ENCODE assay signal across 35 cellular contexts in the genomic region with DNA sequence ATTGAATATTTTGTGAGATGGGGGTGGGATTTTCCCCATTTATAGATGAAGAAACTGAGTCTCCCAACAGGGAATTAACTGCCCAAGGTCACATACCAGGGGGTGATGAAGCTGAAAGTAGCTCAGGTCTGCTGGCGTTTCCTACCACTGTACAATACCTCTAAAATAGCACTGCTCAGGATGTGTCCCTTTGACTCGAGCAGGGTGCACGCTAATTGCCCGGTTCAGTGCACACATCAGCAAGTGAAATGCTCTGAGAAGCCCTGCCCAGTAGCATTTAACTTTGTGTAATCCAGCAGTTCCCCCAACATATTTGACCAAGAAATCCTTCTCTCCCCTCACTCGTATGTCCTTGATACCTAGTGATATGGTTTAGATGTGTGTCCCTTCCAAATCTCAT. TPM values are rescaled to one million over a fixed set of nuclear protein-coding genes. Genes with fewer than 3 reads are reported as not detected.
"Had no signal": no experiment of that assay in that cellular context is flagged by ENCODE, and none has a peak within 500 bp of the region (broad histone marks: within the 10 kb centered on the region; RNA-seq: fewer than 3 reads in every experiment).

No MANE protein-coding gene starts in this region.

- H3K4me3 ChIP-seq: left lung, lower lobe of right lung, neural progenitor cell, right lobe of liver, skin epidermis, stomach, thyroid gland, upper lobe of right lung had no signal

- H3K9ac ChIP-seq: neural progenitor cell had no signal

- H3K36me3 ChIP-seq: left lung, neural progenitor cell, right lobe of liver, thyroid gland, upper lobe of right lung had no signal

- H3K27ac ChIP-seq: left lung, lower lobe of right lung, neural progenitor cell, right lobe of liver, skin epidermis, stomach, thyroid gland, upper lobe of right lung had no signal

- H3K9me3 ChIP-seq: left lung, lower lobe of right lung, right lobe of liver, stomach, thyroid gland, upper lobe of right lung had no signal

- DNase-seq: activated CD4-positive, alpha-beta memory T cell treated with anti-CD3 and anti-CD28 coated beads, Interleukin-2, amount 10 ng/mL, durations not matched to agents 7 days and 5 days; activated CD4-positive, alpha-beta T cell treated with anti-CD3 and anti-CD28 coated beads, Interleukin-2, amount 10 ng/mL, durations not matched to agents 24 days and 14 days; activated CD4-positive, CD25-positive, alpha-beta regulatory T cell treated with anti-CD3 and anti-CD28 coated beads, Interleukin-2, amount 50 U/mL, for 72 hours; activated CD8-positive, alpha-beta memory T cell treated with anti-CD3 and anti-CD28 coated beads, Interleukin-2, amount 50 U/mL, for 48 hours; activated gamma-delta T cell treated with Interleukin-2 at 50 U/mL for 16 hours; activated naive CD8-positive, alpha-beta T cell treated with anti-CD3 and anti-CD28 coated beads, Interleukin-2, amount 50 U/mL, for 24 hours; activated T-cell treated with anti-CD3 and anti-CD28 coated beads, Interleukin-2, amount 50 U/mL, for 24 hours; amygdala; caudate nucleus; cortex of kidney; foreskin fibroblast; head of caudate nucleus; hypothalamus; immature natural killer cell; kidney; left lung; lower lobe of right lung; mesendoderm; natural killer cell; posterior cingulate gyrus; right lobe of liver; stimulated activated CD4-positive, alpha-beta T cell treated with anti-CD3 and anti-CD28 coated beads, Interleukin-4, amount 100 ng/mL, for 4 hours; stimulated activated CD8-positive, alpha-beta memory T cell treated with anti-CD3 and anti-CD28 coated beads, Interleukin-4, amount 100 ng/mL, for 48 hours; stimulated activated naive B cell treated with anti-CD40 and anti-IgM and Interleukin-4, amounts not matched to agents 10 μg/mL and 1 μg/mL and 100 μg/mL, for 72 hours; stomach; T1000; upper lobe of right lung had no signal

- H3K4me2 ChIP-seq: neural progenitor cell had no signal

- H3K27me3 ChIP-seq: left lung, neural progenitor cell, right lobe of liver, thyroid gland, upper lobe of right lung had no signal

- FAIRE-seq: endothelial cell of umbilical vein, kidney had no signal

- ATAC-seq: activated naive CD8-positive, alpha-beta T cell treated with anti-CD3 and anti-CD28 coated beads, Interleukin-2, amount 50 U/mL, for 24 hours; activated T-helper 17 cell treated with anti-CD3 and anti-CD28 coated beads, Interleukin-2, amount 50 U/mL, for 72 hours; esophagus mucosa; left lung; lower lobe of right lung; natural killer cell; right lobe of liver; upper lobe of right lung had no signal

- H2AFZ ChIP-seq: neural progenitor cell had no signal

- H3K4me1 ChIP-seq: left lung, lower lobe of right lung, neural progenitor cell, upper lobe of right lung had no signal

RNA-seq across cellular contexts. Expression of a gene that starts 51.5 kb away (rescaled TPM):
- total RNA-seq: activated CD4-positive, alpha-beta memory T cell treated with anti-CD3 and anti-CD28 coated beads, Interleukin-2, amount 10 ng/mL, durations not matched to agents 7 days and 5 days; endothelial cell of umbilical vein; esophagus mucosa; mononuclear cell; natural killer cell; omental fat pad; thyroid gland had no signal
- polyA plus RNA-seq: endothelial cell of umbilical vein, immature natural killer cell had no signal
